Comparison of ENCODE assay signal across 20 cellular contexts in the genomic region with DNA sequence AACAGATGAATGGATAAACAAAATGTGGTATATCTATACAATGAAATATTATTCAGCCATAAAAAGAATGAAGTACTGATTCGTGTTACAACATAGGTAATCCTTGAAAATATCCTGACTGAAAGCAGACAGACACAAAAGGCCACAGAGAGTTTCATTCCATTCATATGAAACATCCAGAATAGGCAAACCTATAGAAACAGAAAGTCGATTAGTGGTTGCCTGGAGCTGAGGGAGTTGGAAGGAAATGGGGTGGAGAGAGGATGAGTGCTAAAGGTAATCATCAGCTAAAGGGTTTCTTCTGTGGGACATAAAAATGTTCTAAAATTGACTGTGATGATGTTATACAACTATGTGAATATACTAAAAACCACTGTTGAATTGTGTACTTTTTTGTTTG.
"Had no signal": no experiment of that assay in that cellular context is flagged by ENCODE, and none has a peak within 500 bp of the region (broad histone marks: within the 10 kb centered on the region; RNA-seq: fewer than 3 reads in every experiment).

No MANE protein-coding gene starts in this region.

- H3K4me3 ChIP-seq: breast epithelium, dorsolateral prefrontal cortex, hepatocyte, left ventricle myocardium inferior, mucosa of descending colon, ovary, sigmoid colon, stomach, testis, upper lobe of right lung had no signal

- H3K27me3 ChIP-seq: breast epithelium, dorsolateral prefrontal cortex, hepatocyte, ovary, sigmoid colon, stomach, testis, upper lobe of right lung had no signal

- H3K4me2 ChIP-seq: hepatocyte had no signal

- FAIRE-seq: kidney had no signal

- H3K27ac ChIP-seq: breast epithelium, dorsolateral prefrontal cortex, hepatocyte, left ventricle myocardium inferior, ovary, sigmoid colon, stomach, testis, upper lobe of right lung had no signal

- H2AFZ ChIP-seq: hepatocyte had no signal

- H3K36me3 ChIP-seq: breast epithelium, left ventricle myocardium inferior, ovary, upper lobe of right lung had no signal

- DNase-seq: activated CD4-positive, alpha-beta T cell treated with anti-CD3 and anti-CD28 coated beads for 1 hour; activated CD4-positive, alpha-beta T cell treated with anti-CD3 and anti-CD28 coated beads, Interleukin-2, amount 50 U/mL, for 4 hours; activated naive CD4-positive, alpha-beta T cell treated with Interleukin-2 at 50 U/mL for 16 hours; activated T-cell treated with anti-CD3 and anti-CD28 coated beads for 4 hours; anterior cingulate cortex; dorsolateral prefrontal cortex; endodermal cell; kidney; left ventricle myocardium inferior; mucosa of descending colon; naive thymus-derived CD4-positive, alpha-beta T cell; ovary; sigmoid colon; stimulated activated CD4-positive, alpha-beta T cell treated with anti-CD3 and anti-CD28 coated beads, Interleukin-2, amount 100 ng/mL, for 24 hours; stomach; T1000; testis; upper lobe of right lung had no signal

- ATAC-seq: mucosa of descending colon; naive thymus-derived CD4-positive, alpha-beta T cell; upper lobe of right lung had no signal

- H3K9me3 ChIP-seq: breast epithelium, left ventricle myocardium inferior, mucosa of descending colon, ovary, sigmoid colon, stomach, testis, upper lobe of right lung had no signal

- H3K4me1 ChIP-seq: upper lobe of right lung had no signal
